Comparison of ENCODE assay signal across 17 cellular contexts in the genomic region with DNA sequence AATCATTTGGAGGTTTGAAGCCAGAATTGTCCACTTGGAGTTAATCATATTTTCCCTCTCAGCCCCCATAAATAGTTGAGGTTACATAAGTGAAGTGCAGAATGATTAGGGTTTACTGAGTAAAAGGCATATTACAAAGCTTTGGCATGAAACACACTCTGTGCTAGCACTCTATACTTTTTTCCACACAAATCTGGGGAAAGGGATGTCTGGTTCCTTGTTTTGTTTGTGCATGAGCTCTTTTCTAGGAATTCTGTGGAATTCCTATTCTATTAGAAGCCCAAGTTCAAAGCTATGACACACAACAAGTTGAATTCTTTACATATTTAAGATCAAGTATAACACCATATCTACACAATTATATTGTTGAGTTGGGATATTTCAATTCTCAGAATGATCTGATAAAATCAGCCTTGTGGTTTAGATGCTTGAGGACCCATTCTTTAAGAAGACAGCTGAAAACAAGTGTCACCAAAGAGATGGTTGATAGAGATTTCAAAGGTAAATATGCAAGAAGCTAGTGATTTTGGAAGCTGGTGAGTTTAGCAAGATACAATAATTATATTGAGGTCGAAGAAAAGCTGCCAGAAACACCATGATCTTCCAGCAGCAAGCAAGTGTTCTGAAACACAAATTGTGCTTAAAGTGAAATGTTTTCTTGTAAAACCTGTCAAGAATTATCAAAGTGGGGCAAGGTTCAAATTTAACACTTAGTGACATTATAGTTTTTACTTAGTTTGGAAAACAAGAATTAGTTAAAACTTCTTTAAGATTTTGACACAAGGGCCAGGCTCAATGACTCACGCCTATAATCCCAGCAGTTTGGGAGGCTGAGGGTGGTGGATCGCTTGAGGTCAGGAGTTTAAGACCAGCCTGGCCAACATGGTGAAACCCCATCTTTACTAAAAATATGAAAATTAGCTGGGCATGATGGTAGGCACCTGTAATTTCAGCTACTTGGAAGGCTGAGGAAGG.
A peak's percentile ranks its signal among the peaks of the same experiment; 100 is the strongest.
DNase-seq lines count a peak whose midpoint lies in the region; FAIRE-seq and TF ChIP-seq lines count a peak whose summit lies in the region.
"Had no signal": no experiment of that assay in that cellular context is flagged by ENCODE, and none has a peak within 500 bp of the region (broad histone marks: within the 10 kb centered on the region; RNA-seq: fewer than 3 reads in every experiment).

No MANE protein-coding gene starts in this region.

- peaks cover 4% of the 10 kb centered on the region for H3K9me3 Mint-ChIP-seq in osteocyte (ENCODE audit: unreplicated experiment)

- H3K9me1 ChIP-seq in endothelial cell of umbilical vein (replicated peaks; ENCODE audit: control insufficient read depth, extremely low read depth, insufficient read depth, low read length), result no peaks in the 10 kb centered on the region

- H3K27ac Mint-ChIP-seq in osteocyte (ENCODE audit: unreplicated experiment), result peak overlapping the region; percentile 32
- H3K27ac Mint-ChIP-seq: activated CD4-positive, alpha-beta T cell treated with anti-CD3 and anti-CD28 coated beads, Interleukin-2, amount 10 ng/mL, durations not matched to agents 24 days and 14 days; CD8-positive, alpha-beta memory T cell had no signal

- peak; percentile 99 for DNase-seq in EH (ENCODE audit: low read depth)
- DNase-seq in RCC 7860 (ENCODE audit: low spot score), result peak; percentile 99
- peak; percentile 95 for DNase-seq in endothelial cell of umbilical vein (ENCODE audit: low read depth, low spot score)
- DNase-seq in osteocyte (ENCODE audit: extremely low spot score, unreplicated experiment), result no peak
- no peak for DNase-seq in HUDEP-2 (lab: John Stamatoyannopoulos, UW; ENCODE audit: unreplicated experiment in 76 of 76)
- no peak for DNase-seq in RKO (ENCODE audit: low spot score)
- no peak for DNase-seq in activated CD4-positive, alpha-beta T cell treated with anti-CD3 and anti-CD28 coated beads for 4 hours
- DNase-seq in cerebellar nuclear complex (lab: John Stamatoyannopoulos, UW), result no peak
- DNase-seq: activated CD4-positive, alpha-beta T cell treated with anti-CD3 and anti-CD28 coated beads, Interleukin-2, amount 10 ng/mL, durations not matched to agents 24 days and 14 days; activated effector memory CD4-positive, alpha-beta T cell treated with Interleukin-2 at 50 U/mL for 16 hours; CD8-positive, alpha-beta memory T cell; left ventricle myocardium superior; NCI-H187; NCI-H82; nucleus accumbens; stimulated activated naive CD4-positive, alpha-beta T cell had no signal

- peaks cover 43% of the 10 kb centered on the region for H3K4me1 ChIP-seq in endothelial cell of umbilical vein (ENCODE audit: control insufficient read depth, extremely low read depth, insufficient read depth, low read length)

- no peaks in the 10 kb centered on the region for H3K36me3 ChIP-seq in endothelial cell of umbilical vein (ENCODE audit: control insufficient read depth in 2 of 2, extremely low read depth in 1 of 2, insufficient read depth in 2 of 2, low read length in 2 of 2)

- H3K27me3 Mint-ChIP-seq in osteocyte (ENCODE audit: unreplicated experiment), result no peaks in the 10 kb centered on the region
- H3K27me3 Mint-ChIP-seq: activated CD4-positive, alpha-beta T cell treated with anti-CD3 and anti-CD28 coated beads, Interleukin-2, amount 10 ng/mL, durations not matched to agents 24 days and 14 days had no signal

- FAIRE-seq in RCC 7860 (lab: Jason Lieb, UNC) (peak; percentile 94), endothelial cell of umbilical vein (lab: Jason Lieb, UNC) (peak; percentile 76)

- CTCF ChIA-PET in endothelial cell of umbilical vein (lab: Charles Lee), result interaction anchor here (0.6 to 3.1 kb wide), 8 partner anchors 9 to 577 kb away, joined by 3 to 17 read pairs (median 8); no protein-coding TSS in a partner anchor

- no peaks in the 10 kb centered on the region for H3K36me3 Mint-ChIP-seq in osteocyte (ENCODE audit: unreplicated experiment)
- H3K36me3 Mint-ChIP-seq: CD8-positive, alpha-beta memory T cell had no signal

- H3K4me2 ChIP-seq in endothelial cell of umbilical vein (ENCODE audit: insufficient read depth, low read length), result peak overlapping the region; percentile 42

- H3K4me3 Mint-ChIP-seq in osteocyte (ENCODE audit: unreplicated experiment), result no peak overlapping the region
- H3K4me3 Mint-ChIP-seq: activated CD4-positive, alpha-beta T cell treated with anti-CD3 and anti-CD28 coated beads, Interleukin-2, amount 10 ng/mL, durations not matched to agents 24 days and 14 days; CD8-positive, alpha-beta memory T cell had no signal

- POLR2A ChIA-PET in endothelial cell of umbilical vein (lab: Charles Lee), result interaction anchor here (0.6 to 1.1 kb wide), 5 partner anchors 12 to 740 kb away, joined by 3 to 6 read pairs (median 4); no protein-coding TSS in a partner anchor

- no peaks in the 10 kb centered on the region for H3K79me2 ChIP-seq in endothelial cell of umbilical vein (ENCODE audit: control insufficient read depth, insufficient read depth, low read length)

- no peaks in the 10 kb centered on the region for H3K27me3 ChIP-seq in endothelial cell of umbilical vein (ENCODE audit: control insufficient read depth in 2 of 2, insufficient read depth in 2 of 2, low read length in 2 of 2)

- TF ChIP-seq POLR2A in endothelial cell of umbilical vein (IDR thresholded peaks at IDR 0.05; ENCODE audit: low read depth, low read length), result no peak

- H3K9me3 ChIP-seq in endothelial cell of umbilical vein (replicated peaks; ENCODE audit: control insufficient read depth, insufficient read depth, low read length), result no peaks in the 10 kb centered on the region

- dilution Hi-C loops in endothelial cell of umbilical vein (cut with MboI; ENCODE audit: extremely low pct_ligation_motif_present, low sequenced_read_pairs), result no loop called here

- H3K27ac ChIP-seq in endothelial cell of umbilical vein (ENCODE audit: insufficient read depth, low read depth, low read length), result peak overlapping the region; percentile 93
- H3K27ac ChIP-seq: SK-N-MC had no signal

- peaks cover 31% of the 10 kb centered on the region for H3K4me1 Mint-ChIP-seq in osteocyte (ENCODE audit: unreplicated experiment)
- H3K4me1 Mint-ChIP-seq: activated CD4-positive, alpha-beta T cell treated with anti-CD3 and anti-CD28 coated beads, Interleukin-2, amount 10 ng/mL, durations not matched to agents 24 days and 14 days; CD8-positive, alpha-beta memory T cell had no signal

- H3K4me3 ChIP-seq in endothelial cell of umbilical vein (replicated peaks in 1 of 3; ENCODE audit: insufficient read depth in 1 of 3, low read depth in 1 of 3, low read length in 3 of 3), result no peak overlapping the region
- H3K4me3 ChIP-seq: SK-N-MC had no signal

- H2AFZ ChIP-seq in endothelial cell of umbilical vein (ENCODE audit: low read depth, low read length), result no peak overlapping the region

- TSS peak; percentile 79 for BruUV-seq in endothelial cell of umbilical vein (replicated peaks; lab: Mats Ljungman, UMichigan)

- peak overlapping the region; percentile 66 for H3K9ac ChIP-seq in endothelial cell of umbilical vein (replicated peaks; ENCODE audit: extremely low read depth, insufficient read depth, low read length)

- intact Hi-C loops in endothelial cell of umbilical vein (cut with micrococcal nuclease), result loop anchor here (1.0 to 2.0 kb wide), 4 partner anchors 72 to 569 kb away; no protein-coding TSS in a partner anchor

- TF ChIP-seq CTCF in endothelial cell of umbilical vein (IDR thresholded peaks at IDR 0.05; ENCODE audit: extremely low read depth in 1 of 2, insufficient read depth in 1 of 2, low read depth in 1 of 2, low read length in 2 of 2) (no peak), osteocyte (IDR thresholded peaks at IDR 0.05) (no peak)

- no peaks in the 10 kb centered on the region for H4K20me1 ChIP-seq in endothelial cell of umbilical vein (replicated peaks; ENCODE audit: control insufficient read depth, extremely low read depth, insufficient read depth, low read length)

TF ChIP-seq in endothelial cell of umbilical vein, 7 proteins besides CTCF, POLR2A, EP300 and RAD21:
- TF ChIP-seq POLR2AphosphoS5 (IDR thresholded peaks at IDR 0.05; ENCODE audit: insufficient read depth, low read depth, low read length) (peak; percentile 41), EZH2 (IDR thresholded peaks at IDR 0.05; ENCODE audit: borderline replicate concordance, low read depth, low read length, severe bottlenecking) (no peak), FOS (IDR thresholded peaks at IDR 0.05; ENCODE audit: borderline replicate concordance, insufficient read depth, low read length) (peak; percentile 75), MYC (IDR thresholded peaks at IDR 0.05; ENCODE audit: low read depth, low read length) (no peak), GATA2 (IDR thresholded peaks at IDR 0.05; ENCODE audit: insufficient read depth, insufficient read length, low read depth, low read length) (peak; percentile 93), JUN (IDR thresholded peaks at IDR 0.05; ENCODE audit: borderline replicate concordance, insufficient read depth, insufficient read length, low read depth) (peak; percentile 92)
- TF ChIP-seq, protein P1, sequence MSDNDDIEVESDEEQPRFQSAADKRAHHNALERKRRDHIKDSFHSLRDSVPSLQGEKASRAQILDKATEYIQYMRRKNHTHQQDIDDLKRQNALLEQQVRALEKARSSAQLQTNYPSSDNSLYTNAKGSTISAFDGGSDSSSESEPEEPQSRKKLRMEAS (IDR thresholded peaks at IDR 0.05; ENCODE audit: insufficient read depth, insufficient read length), result no peak

Comparison
In these comparisons a context has a peak if more than half of its experiments do, and no peak if none do; other contexts are left out.
1. DNase-seq: peak in EH (single experiment), RCC 7860 (single experiment) and endothelial cell of umbilical vein (single experiment); none in osteocyte (single experiment), HUDEP-2 (0 of 76), RKO (single experiment), activated CD4-positive, alpha-beta T cell treated with anti-CD3 and anti-CD28 coated beads for 4 hours (0 of 2) and cerebellar nuclear complex (0 of 2).